ENCODE assay signal across 9 cellular contexts in the genomic region with DNA sequence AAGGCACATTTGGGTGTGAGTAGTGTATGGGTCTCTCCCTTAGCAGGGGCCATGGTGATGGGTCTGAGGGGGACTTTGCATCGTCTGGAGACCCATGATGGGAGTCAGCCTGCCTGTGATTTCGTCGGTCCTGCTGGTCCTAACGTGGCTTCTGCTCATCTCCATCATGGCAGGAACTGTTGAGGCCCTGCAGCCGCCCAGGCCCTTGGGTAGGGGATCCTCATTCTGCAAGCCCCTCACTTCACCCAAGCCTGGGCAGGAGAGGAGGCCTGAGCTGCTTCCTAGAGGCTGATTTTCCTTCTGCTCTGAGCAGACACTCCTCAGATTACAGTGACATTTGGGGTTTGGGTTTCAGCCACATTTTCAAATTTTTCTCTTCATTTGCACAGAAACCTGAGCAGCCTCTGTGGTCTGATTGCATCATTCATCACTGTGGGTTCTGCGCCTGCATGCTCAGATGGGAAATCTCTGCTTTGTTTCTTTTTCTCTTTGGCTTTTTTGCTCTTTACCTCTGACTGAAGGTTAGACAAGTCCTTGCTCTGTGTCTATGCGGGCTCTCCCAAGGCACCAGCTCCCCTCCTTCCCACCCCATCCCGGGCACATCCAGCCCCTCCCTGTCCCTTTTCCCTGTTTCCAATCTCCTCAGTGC.
A peak's percentile ranks its signal among the peaks of the same experiment; 100 is the strongest.
DNase-seq lines count a peak whose midpoint lies in the region; ATAC-seq, FAIRE-seq and TF ChIP-seq lines count a peak whose summit lies in the region.
"Had no signal": no experiment of that assay in that cellular context is flagged by ENCODE, and none has a peak within 500 bp of the region (broad histone marks: within the 10 kb centered on the region; RNA-seq: fewer than 3 reads in every experiment).

No MANE protein-coding gene starts in this region.

- no peak for TF ChIP-seq CTCF in mesothelial cell of epicardium (IDR thresholded peaks at IDR 0.05; ENCODE audit: unreplicated experiment)

- intact Hi-C loops in left colon (cut with DNase I, micrococcal nuclease): no loop called here

- FAIRE-seq in RCC 7860 (lab: Jason Lieb, UNC): no peak

- no peaks in the 10 kb centered on the region for H3K9me3 Mint-ChIP-seq in mesothelial cell of epicardium
- H3K9me3 Mint-ChIP-seq: IgD-negative memory B cell had no signal

- ATAC-seq in GM19395 (IDR thresholded peaks at IDR 0.05; ENCODE audit: unreplicated experiment) (peak; percentile 95), HG03378 (IDR thresholded peaks at IDR 0.05; ENCODE audit: unreplicated experiment) (peak; percentile 82), left colon (no peak)

- H3K4me1 Mint-ChIP-seq in mesothelial cell of epicardium: peaks cover 27% of the 10 kb centered on the region
- H3K4me1 Mint-ChIP-seq: IgD-negative memory B cell had no signal

- H3K27me3 Mint-ChIP-seq in mesothelial cell of epicardium (ENCODE audit: low read depth): no peaks in the 10 kb centered on the region

- no peak overlapping the region for H3K4me3 Mint-ChIP-seq in mesothelial cell of epicardium
- H3K4me3 Mint-ChIP-seq: IgD-negative memory B cell had no signal

- H3K27ac Mint-ChIP-seq in mesothelial cell of epicardium: peak overlapping the region; percentile 50
- H3K27ac Mint-ChIP-seq: IgD-negative memory B cell had no signal

- DNase-seq in EH (ENCODE audit: low read depth) (peak; percentile 92), SW480 (ENCODE audit: low spot score) (peak; percentile 13), mesothelial cell of epicardium (ENCODE audit: low spot score in 2 of 2, unreplicated experiment in 2 of 2) (no peak), RCC 7860 (ENCODE audit: low spot score) (no peak), left colon (no peak), NCI-H146 treated with DMSO at 0.1 percent for 48 hours (lab: John Stamatoyannopoulos, UW; ENCODE audit: unreplicated experiment) (no peak)

- no peaks in the 10 kb centered on the region for H3K36me3 Mint-ChIP-seq in mesothelial cell of epicardium
- H3K36me3 Mint-ChIP-seq: IgD-negative memory B cell had no signal

Comparison
In these comparisons a context has a peak if more than half of its experiments do, and no peak if none do; other contexts are left out.
1. DNase-seq: peak in EH (single experiment) and SW480 (single experiment); none in mesothelial cell of epicardium (0 of 2), RCC 7860 (single experiment), left colon (0 of 2) and NCI-H146 treated with DMSO at 0.1 percent for 48 hours (single experiment).